In the genomic region with DNA sequence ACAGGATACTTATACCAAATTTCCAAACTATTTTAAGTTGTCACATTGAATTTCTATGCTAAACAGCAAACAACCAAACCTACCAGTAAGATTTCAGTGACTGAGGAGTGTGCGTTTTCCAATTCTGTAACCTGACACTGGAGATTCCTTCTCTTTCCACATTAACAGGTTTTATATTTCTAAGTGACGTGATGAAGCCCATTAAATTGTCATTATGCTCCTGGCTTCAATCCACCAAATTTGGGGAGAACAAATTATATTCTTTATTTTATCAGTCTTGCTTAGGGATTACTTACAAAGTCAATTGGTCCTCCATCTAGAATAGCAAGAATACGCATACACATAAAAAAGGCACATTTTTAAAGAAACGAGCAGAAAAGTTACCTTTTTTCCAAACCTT, we compare ENCODE assay signal across 24 cellular contexts.
"Had no signal": no experiment of that assay in that cellular context is flagged by ENCODE, and none has a peak within 500 bp of the region (broad histone marks: within the 10 kb centered on the region; RNA-seq: fewer than 3 reads in every experiment).

No MANE protein-coding gene starts in this region.

- H3K27me3 ChIP-seq: foreskin keratinocyte, neural progenitor cell, ovary, right atrium auricular region, sigmoid colon, suprapubic skin, thyroid gland had no signal

- H2AFZ ChIP-seq: neural progenitor cell had no signal

- H3K9ac ChIP-seq: neural progenitor cell had no signal

- H3K27ac ChIP-seq: foreskin keratinocyte, left ventricle myocardium inferior, lower lobe of right lung, neural progenitor cell, ovary, right atrium auricular region, sigmoid colon, suprapubic skin, thyroid gland had no signal

- H3K27me3 Mint-ChIP-seq: type B pancreatic cell had no signal

- ATAC-seq: foreskin keratinocyte, lower lobe of right lung, natural killer cell had no signal

- FAIRE-seq: endothelial cell of umbilical vein, keratinocyte, small intestine, urothelium cell line had no signal

- H3K36me3 Mint-ChIP-seq: immature natural killer cell, memory B cell, mesothelial cell of epicardium, natural killer cell, neural progenitor cell, type B pancreatic cell had no signal

- DNase-seq: effector CD4-positive, alpha-beta T cell; endodermal cell; erythroblast; foreskin keratinocyte; immature natural killer cell; left ventricle myocardium inferior; lower lobe of right lung; natural killer cell; nucleus accumbens; ovary; sigmoid colon; small intestine; stimulated activated CD4-positive, alpha-beta T cell treated with anti-CD3 and anti-CD28 coated beads, Interleukin-12 subunit alpha, Interleukin-12 subunit beta, amount 100 ng/mL, for 4 hours; stimulated activated naive CD4-positive, alpha-beta T cell treated with Interleukin-2 at 50 U/mL for 16 hours; thyroid gland had no signal

- H3K4me2 ChIP-seq: neural progenitor cell had no signal

- H3K36me3 ChIP-seq: left ventricle myocardium inferior, lower lobe of right lung, neural progenitor cell, ovary, right atrium auricular region, sigmoid colon, suprapubic skin, thyroid gland had no signal

- H3K27ac Mint-ChIP-seq: endodermal cell, immature natural killer cell, memory B cell, mesothelial cell of epicardium, natural killer cell, neural progenitor cell, type B pancreatic cell had no signal

- H3K4me1 ChIP-seq: foreskin keratinocyte, left ventricle myocardium inferior, lower lobe of right lung, neural progenitor cell, right atrium auricular region, sigmoid colon, suprapubic skin, thyroid gland had no signal

- H3K4me3 ChIP-seq: left ventricle myocardium inferior, lower lobe of right lung, neural progenitor cell, ovary, right atrium auricular region, sigmoid colon, suprapubic skin, thyroid gland had no signal

- H3K4me1 Mint-ChIP-seq: endodermal cell, memory B cell, neural progenitor cell had no signal

- H3K9me3 ChIP-seq: left ventricle myocardium inferior, lower lobe of right lung, ovary, right atrium auricular region, sigmoid colon, suprapubic skin, thyroid gland had no signal

- H3K4me3 Mint-ChIP-seq: endodermal cell, immature natural killer cell, memory B cell, mesothelial cell of epicardium, natural killer cell, neural progenitor cell, type B pancreatic cell had no signal
